In genomic region chr2:25250331-25251031, GRCh38 we compare ENCODE assay signal across 1 cellular context.
TF ChIP-seq lines count a peak whose summit lies in the region.

No MANE protein-coding gene starts in this region.

TF ChIP-seq in HepG2, 621 proteins besides CTCF, POLR2A, EP300 and RAD21 (continued from another document):
- TF ChIP-seq ZBED4 (CRISPR knock-in tag; IDR thresholded peaks at IDR 0.05; ENCODE audit: borderline replicate concordance) (no peak), ZBTB49 (CRISPR knock-in tag; IDR thresholded peaks at IDR 0.05; ENCODE audit: borderline replicate concordance) (no peak), TCF7 (IDR thresholded peaks at IDR 0.05; ENCODE audit: low read depth) (no peak), AHDC1 (CRISPR knock-in tag; IDR thresholded peaks at IDR 0.05; ENCODE audit: borderline replicate concordance) (no peak), ZNF274 (CRISPR knock-in tag; IDR thresholded peaks at IDR 0.05) (0 out of 2 replicates have a peak, but pooled peaks have one; percentile 39), ZNF687 (CRISPR knock-in tag; IDR thresholded peaks at IDR 0.05) (no peak), ZNF414 (CRISPR knock-in tag; IDR thresholded peaks at IDR 0.05) (no peak), ZNF563 (CRISPR knock-in tag; IDR thresholded peaks at IDR 0.05) (peak; percentile 35; the same call in 1 of the 2 replicates), TAF15 (IDR thresholded peaks at IDR 0.05; ENCODE audit: low read depth, low read length, poor library complexity, severe bottlenecking) (no peak), ZNF33B (CRISPR knock-in tag; IDR thresholded peaks at IDR 0.05) (no peak)
TF ChIP-seq in HepG2: peak in this region for 22.
